Comparison of ENCODE assay signal across 8 cellular contexts in genomic region chr6:157873735-157874344, GRCh38. TPM values are rescaled to one million over a fixed set of nuclear protein-coding genes. Genes with fewer than 3 reads are reported as not detected.
DNase-seq lines count a peak whose midpoint lies in the region; ATAC-seq lines count a peak whose summit lies in the region.

No MANE protein-coding gene starts in this region.

- ATAC-seq in HG02610 (IDR thresholded peaks at IDR 0.05; ENCODE audit: unreplicated experiment), result peak; percentile 65
- peak; percentile 82 for ATAC-seq in memory B cell (ENCODE audit: low read depth)

- DNase-seq in GM04504 (ENCODE audit: low read depth) (peak; percentile 30), NCI-H226 (peak; percentile 33), dermis microvascular lymphatic vessel endothelial cell (ENCODE audit: low read depth in 2 of 2) (peak; percentile 52 to 84), memory B cell (ENCODE audit: low spot score in 2 of 2) (peak; percentile 81 to 86), NCI-H2171 (lab: John Stamatoyannopoulos, UW) (no peak)
- peak; percentile 83 to 84 for DNase-seq in activated CD4-positive, alpha-beta T cell treated with anti-CD3 and anti-CD28 coated beads, Interleukin-2, amount 50 U/mL, for 4 hours
- peak; percentile 66 to 69 for DNase-seq in stimulated activated CD8-positive, alpha-beta memory T cell treated with anti-CD3 and anti-CD28 coated beads, Interleukin-4, amount 100 ng/mL, for 1 hour (ENCODE audit: low read depth in 2 of 2, low spot score in 1 of 2)

- H3K9me3 Mint-ChIP-seq in memory B cell, result no peaks in the 10 kb centered on the region

- no peaks in the 10 kb centered on the region for H3K27me3 Mint-ChIP-seq in memory B cell

- no peak overlapping the region for H3K27ac Mint-ChIP-seq in memory B cell

- peaks cover 10% of the 10 kb centered on the region for H3K36me3 Mint-ChIP-seq in memory B cell

- H3K4me3 Mint-ChIP-seq in memory B cell, result no peak overlapping the region

- peaks cover 13% of the 10 kb centered on the region for H3K4me1 Mint-ChIP-seq in memory B cell

RNA-seq across cellular contexts. Expression of gene SNX9, which starts 50.8 kb away (rescaled TPM):
- total RNA-seq in dermis microvascular lymphatic vessel endothelial cell, result 36.2 and 53.7 TPM in 2 replicates
